8 cellular contexts compared by ENCODE assay signal in the genomic region with DNA sequence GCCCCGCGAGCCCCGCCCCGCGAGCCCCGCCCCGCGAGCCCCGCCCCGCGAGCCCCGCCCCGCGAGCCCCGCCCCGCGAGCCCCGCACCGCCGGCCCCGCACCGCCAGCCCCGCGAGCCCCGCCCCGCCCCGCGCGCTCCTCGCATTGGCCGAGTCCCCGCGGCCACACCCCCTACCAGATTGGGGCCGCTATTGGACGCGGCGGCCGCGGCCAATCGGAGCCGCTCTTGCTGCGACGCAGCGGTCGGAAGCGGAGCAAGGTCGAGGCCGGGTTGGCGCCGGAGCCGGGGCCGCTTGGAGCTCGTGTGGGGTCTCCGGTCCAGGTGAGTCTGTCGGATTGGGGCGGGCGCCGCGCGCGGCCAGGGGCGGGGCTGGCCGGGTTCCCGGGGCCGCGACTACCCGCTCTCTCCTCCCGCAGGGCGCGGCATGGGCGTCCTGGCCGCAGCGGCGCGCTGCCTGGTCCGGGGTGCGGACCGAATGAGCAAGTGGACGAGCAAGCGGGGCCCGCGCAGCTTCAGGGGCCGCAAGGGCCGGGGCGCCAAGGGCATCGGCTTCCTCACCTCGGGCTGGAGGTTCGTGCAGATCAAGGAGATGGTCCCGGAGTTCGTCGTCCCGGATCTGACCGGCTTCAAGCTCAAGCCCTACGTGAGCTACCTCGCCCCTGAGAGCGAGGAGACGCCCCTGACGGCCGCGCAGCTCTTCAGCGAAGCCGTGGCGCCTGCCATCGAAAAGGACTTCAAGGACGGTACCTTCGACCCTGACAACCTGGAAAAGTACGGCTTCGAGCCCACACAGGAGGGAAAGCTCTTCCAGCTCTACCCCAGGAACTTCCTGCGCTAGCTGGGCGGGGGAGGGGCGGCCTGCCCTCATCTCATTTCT. TPM values are rescaled to one million over a fixed set of nuclear protein-coding genes. Genes with fewer than 3 reads are reported as not detected.
DNase-seq lines count a peak whose midpoint lies in the region; ATAC-seq, FAIRE-seq and TF ChIP-seq lines count a peak whose summit lies in the region.

A gene (plus strand): TSS at position 224 of the 879 bp plus-strand sequence. CDS start 203 bp downstream, at position 427.

- peak within 1 kb of the TSS; percentile 79 for H3K27ac Mint-ChIP-seq in activated B cell treated with CpG ODN at 0.5 μM for 24 hours
- H3K27ac Mint-ChIP-seq in immature natural killer cell = peak within 1 kb of the TSS in 5 of 6 donors; percentile 66 to 84 (median 78)

- H3K9me3 ChIP-seq in spleen = no peaks in the 10 kb centered on the region

- no peak for FAIRE-seq in bronchial epithelial cell (lab: Jason Lieb, UNC)

- 1 to 12% (median 4%) methylated on average over 27 to 111 of the region's 111 CpGs for WGBS in spleen, 5 donors

- ATAC-seq in HG03066 (IDR thresholded peaks at IDR 0.05; ENCODE audit: low read depth, unreplicated experiment) (peak; percentile 66), activated B cell treated with CpG ODN at 0.5 μM for 24 hours (ENCODE audit: low read depth) (peak; percentile 85)

- H3K9me3 Mint-ChIP-seq in activated B cell treated with CpG ODN at 0.5 μM for 24 hours (no peaks in the 10 kb centered on the region), immature natural killer cell (no peaks in the 10 kb centered on the region)

- H3K4me3 Mint-ChIP-seq in activated B cell treated with CpG ODN at 0.5 μM for 24 hours (peak within 1 kb of the TSS; percentile 83), immature natural killer cell (peak within 1 kb of the TSS; percentile 75 to 86 (median 85))

- peaks cover 15 to 57% (median 27%) of the 10 kb centered on the region in 6 donors for H3K4me1 ChIP-seq in spleen

- TF ChIP-seq POLR2A in GM18526 (IDR thresholded peaks at IDR 0.05; ENCODE audit: extremely low read depth, insufficient read length) (peak; percentile 89), spleen (IDR thresholded peaks at IDR 0.05) (peak in 1 of 3 donors; percentile 65)

- H3K27me3 ChIP-seq in bronchial epithelial cell (ENCODE audit: control insufficient read depth, insufficient read depth, low read length) (no peaks in the 10 kb centered on the region), spleen (replicated peaks in 1 of 7) (no peaks in the 10 kb centered on the region)

- intact Hi-C loops in activated B cell treated with CpG ODN at 0.5 μM for 24 hours (cut with micrococcal nuclease) = loop anchor here (1.0 to 10.0 kb wide), 6 partner anchors 17 to 757 kb away; a partner anchor contains a TSS
- intact Hi-C loops in spleen (cut with DNase I; ENCODE audit: low total_unique reads) = no loop called here

- H3K4me3 ChIP-seq in bronchial epithelial cell (ENCODE audit: low read depth, low read length) (peak within 1 kb of the TSS; percentile 84), spleen (peak within 1 kb of the TSS; percentile 83 to 98 (median 92))

- TF ChIP-seq CTCF in activated B cell treated with CpG ODN at 0.5 μM for 24 hours (IDR thresholded peaks at IDR 0.05) (no peak), bronchial epithelial cell (IDR thresholded peaks at IDR 0.05; ENCODE audit: insufficient read depth, low read length, severe bottlenecking) (no peak), spleen (IDR thresholded peaks at IDR 0.05 in 8 of 11, conservative IDR thresholded peaks at IDR 0.05 in 3 of 11) (peak in 1 of 11 experiments; percentile 11)

- CTCF ChIA-PET in activated B cell treated with CpG ODN at 0.5 μM for 24 hours (lab: Charles Lee) = interaction anchor here (1.0 to 1.4 kb wide), 3 partner anchors 17 to 27 kb away, joined by 3 to 5 read pairs (median 4); no protein-coding TSS in a partner anchor

- POLR2A ChIA-PET in activated B cell treated with CpG ODN at 0.5 μM for 24 hours (lab: Charles Lee) = interaction anchor here (0.6 to 3.9 kb wide), 12 partner anchors 16 to 1452 kb away, joined by 3 to 12 read pairs (median 6); a partner anchor contains a TSS

- DNase-seq in A172 (ENCODE audit: low spot score) (peak; percentile 74), NCI-H2227 treated with DMSO at 0.1 percent for 48 hours (lab: John Stamatoyannopoulos, UW) (peak; percentile 63), activated B cell treated with CpG ODN at 0.5 μM for 24 hours (peak; percentile 83), bronchial epithelial cell (ENCODE audit: low read depth) (peak; percentile 66), immature natural killer cell (peak; percentile 78 to 81 (median 81)), spleen (peak; percentile 96)

- H3K36me3 Mint-ChIP-seq in activated B cell treated with CpG ODN at 0.5 μM for 24 hours (ENCODE audit: low read depth) (peaks cover 31% of the 10 kb centered on the region), immature natural killer cell (peaks cover 0 to 16% (median 5%) of the 10 kb centered on the region in 3 donors)

- no peaks in the 10 kb centered on the region for H3K27me3 Mint-ChIP-seq in activated B cell treated with CpG ODN at 0.5 μM for 24 hours
- peaks cover 2 to 5% (median 4%) of the 10 kb centered on the region in 3 donors for H3K27me3 Mint-ChIP-seq in immature natural killer cell (ENCODE audit: low read depth in 3 of 3)

- H3K36me3 ChIP-seq in bronchial epithelial cell (ENCODE audit: control insufficient read depth, insufficient read depth, low read length) (peaks cover 9% of the 10 kb centered on the region), spleen (peaks cover 0 to 38% (median 21%) of the 10 kb centered on the region in 6 donors)

- H3K4me1 Mint-ChIP-seq in activated B cell treated with CpG ODN at 0.5 μM for 24 hours (peaks cover 37% of the 10 kb centered on the region), immature natural killer cell (peaks cover 14 to 15% of the 10 kb centered on the region in 2 donors)

- peak within 1 kb of the TSS; percentile 74 to 93 (median 91) for H3K27ac ChIP-seq in spleen

RNA-seq across cellular contexts. Expression of the gene that starts here (rescaled TPM):
- total RNA-seq in A172 (2014; rRNA removed; shearing (Covaris generic)) = 86.1 and 103 TPM in 2 replicates
- 26.0 and 32.9 TPM in 2 replicates for total RNA-seq in activated B cell treated with CpG ODN at 0.5 μM for 24 hours
- 64.2 and 81.8 TPM in 2 replicates for total RNA-seq in bronchial epithelial cell
- 10 to 100 TPM; 27.2 to 87.7 (median 48.8) TPM for polyA plus RNA-seq in immature natural killer cell
- total RNA-seq in spleen = 10 to 100 TPM; 20.5 to 38.1 (median 32.8) TPM
- 10 to 100 TPM; 69.9 to 98.1 (median 84.9) TPM for polyA plus RNA-seq in spleen

Comparison
In these comparisons a context has a peak if more than half of its experiments do, and no peak if none do; other contexts are left out.
1. Peak in every context shown above with its lines: DNase-seq, ATAC-seq, H3K4me3 ChIP-seq and H3K27ac ChIP-seq.